ENCODE assay signal across 25 cellular contexts in the genomic region with DNA sequence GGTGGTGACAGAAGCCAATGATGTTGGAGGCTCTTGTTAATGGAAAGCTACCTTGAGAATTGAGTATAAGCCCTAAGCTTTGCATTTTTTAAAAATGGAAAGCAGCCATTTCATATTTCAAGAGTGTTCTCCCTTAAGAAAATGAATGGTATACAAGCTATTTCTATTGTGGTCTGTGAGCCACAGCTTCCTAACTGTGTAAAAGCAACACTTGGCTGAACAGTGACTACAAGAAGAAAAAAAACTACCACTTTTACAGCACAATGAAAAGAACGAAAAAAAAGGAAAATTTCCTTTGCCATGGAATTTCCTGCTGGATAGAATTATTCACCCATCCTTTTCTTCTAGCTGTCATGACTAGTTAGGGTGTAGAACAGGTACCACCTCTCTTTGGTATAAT.
"Had no signal": no experiment of that assay in that cellular context is flagged by ENCODE, and none has a peak within 500 bp of the region (broad histone marks: within the 10 kb centered on the region; RNA-seq: fewer than 3 reads in every experiment).

No MANE protein-coding gene starts in this region.

- H3K4me1 ChIP-seq: colonic mucosa, esophagus squamous epithelium, gastrocnemius medialis, heart right ventricle, left lung, lower lobe of right lung had no signal

- H3K27me3 ChIP-seq: colonic mucosa, esophagus squamous epithelium, heart right ventricle, left lung had no signal

- H3K27ac ChIP-seq: colonic mucosa, epithelial cell of prostate, esophagus squamous epithelium, gastrocnemius medialis, heart right ventricle, left lung, lower lobe of right lung had no signal

- H3K36me3 ChIP-seq: colonic mucosa, esophagus squamous epithelium, gastrocnemius medialis, heart right ventricle, left lung, lower lobe of right lung had no signal

- H3K9me3 ChIP-seq: colonic mucosa had no signal

- H3K4me3 ChIP-seq: colonic mucosa, esophagus squamous epithelium, gastrocnemius medialis, heart right ventricle, left lung, lower lobe of right lung, mucosa of descending colon had no signal

- ATAC-seq: effector memory CD8-positive, alpha-beta T cell; esophagus mucosa; gastrocnemius medialis; heart right ventricle; left cardiac atrium; left lung; left ventricle myocardium superior; lower lobe of right lung; mucosa of descending colon had no signal

- FAIRE-seq: endometrium, islet of Langerhans, keratinocyte had no signal

- DNase-seq: colonic mucosa; cortex of kidney; effector memory CD8-positive, alpha-beta T cell; endodermal cell; erythroblast; esophagus squamous epithelium; foreskin fibroblast; foreskin melanocyte; gastrocnemius medialis; glutamatergic neuron; head of caudate nucleus; heart right ventricle; hippocampal formation; left cardiac atrium; left lung; left ventricle myocardium superior; lower lobe of right lung; mesenchymal stem cell; mucosa of descending colon; naive B cell had no signal
